26 cellular contexts compared by ENCODE assay signal in the genomic region with DNA sequence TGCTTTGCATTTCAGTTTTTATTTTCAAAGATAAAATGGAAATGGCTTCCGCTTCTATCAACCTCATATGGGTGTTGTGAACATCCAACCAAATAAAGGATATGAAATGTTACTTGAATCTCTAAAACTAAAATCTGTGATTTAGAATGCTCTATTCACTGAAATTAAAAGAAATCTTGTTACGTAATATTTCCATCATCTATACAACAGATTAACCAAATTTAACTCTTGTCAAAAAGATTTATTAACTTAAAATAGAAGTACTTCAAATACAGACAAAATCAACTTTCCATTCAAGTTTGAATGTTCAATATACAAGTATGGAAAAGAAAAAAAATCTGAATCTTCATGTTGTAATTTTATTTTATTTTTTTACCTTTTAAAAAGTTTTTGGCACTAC. TPM values are rescaled to one million over a fixed set of nuclear protein-coding genes. Genes with fewer than 3 reads are reported as not detected.
DNase-seq lines count a peak whose midpoint lies in the region; ATAC-seq, FAIRE-seq and TF ChIP-seq lines count a peak whose summit lies in the region.
"Had no signal": no experiment of that assay in that cellular context is flagged by ENCODE, and none has a peak within 500 bp of the region (broad histone marks: within the 10 kb centered on the region; RNA-seq: fewer than 3 reads in every experiment).

No MANE protein-coding gene starts in this region.

- TF ChIP-seq CTCF in HL-60 (IDR thresholded peaks at IDR 0.05; ENCODE audit: insufficient read depth, low read length): no peak
- TF ChIP-seq CTCF in pancreas (IDR thresholded peaks at IDR 0.05): no peak
- no peak for TF ChIP-seq CTCF in type B pancreatic cell (conservative IDR thresholded peaks at IDR 0.05)

- DNase-seq in activated T-cell treated with anti-CD3 and anti-CD28 coated beads, Interleukin-2, amount 50 U/mL, for 72 hours: no peak
- DNase-seq in activated T-cell treated with anti-CD3 and anti-CD28 coated beads, Interleukin-2, amount 50 U/mL, for 48 hours: no peak
- no peak for DNase-seq in HL-60 (ENCODE audit: low read depth in 1 of 2, low spot score in 1 of 2)
- DNase-seq in activated T-helper 2 cell treated with anti-CD3 and anti-CD28 coated beads, Interferon-gamma antibody, Interleukin-2, Interleukin-4, amounts not matched to agents 10 μg/mL and 5 μg/mL and 100 μg/mL, durations not matched to agents 14 hours and 24 hours and 36 hours (ENCODE audit: low spot score): no peak
- DNase-seq in pancreas: no peak
- DNase-seq in activated T-helper 1 cell treated with anti-CD3 and anti-CD28 coated beads, Interleukin-12 subunit alpha, Interleukin-12 subunit beta, Interleukin-2, Interleukin-4 antibody, amounts not matched to agents 30 ng/mL and 10 ng/mL and 1 ng/mL, durations not matched to agents 14 hours and 24 hours and 36 hours (ENCODE audit: low spot score): no peak
- DNase-seq in stimulated activated CD4-positive, alpha-beta T cell treated with anti-CD3 and anti-CD28 coated beads, Interleukin-4, amount 100 ng/mL, for 1 hour: no peak
- DNase-seq in type B pancreatic cell (ENCODE audit: extremely low spot score, unreplicated experiment): no peak
- DNase-seq: activated B cell treated with CpG ODN at 0.5 μM for 24 hours, BE2C, DMS79 treated with DMSO at 0.1 percent for 48 hours, H9, hypothalamus, NCI-H1105 treated with DMSO at 0.1 percent for 48 hours, NCI-H2029, NCI-H748 treated with DMSO at 0.1 percent for 48 hours, SHP77 treated with DMSO at 0.1 percent for 48 hours, sigmoid colon had no signal

- peak; percentile 94 for FAIRE-seq in pancreas (lab: Jason Lieb, UNC)

- peaks cover 8 to 29% of the 10 kb centered on the region in 2 donors for H3K36me3 Mint-ChIP-seq in activated T-cell treated with anti-CD3 and anti-CD28 coated beads, Interleukin-2, amount 50 U/mL, for 72 hours (ENCODE audit: insufficient read depth in 2 of 2)
- peaks cover 66% of the 10 kb centered on the region for H3K36me3 Mint-ChIP-seq in activated T-helper 2 cell treated with anti-CD3 and anti-CD28 coated beads, Interferon-gamma antibody, Interleukin-2, Interleukin-4, amounts not matched to agents 10 μg/mL and 5 μg/mL and 100 μg/mL, durations not matched to agents 14 hours and 24 hours and 36 hours (ENCODE audit: low read depth)
- H3K36me3 Mint-ChIP-seq in activated T-helper 1 cell treated with anti-CD3 and anti-CD28 coated beads, Interleukin-12 subunit alpha, Interleukin-12 subunit beta, Interleukin-2, Interleukin-4 antibody, amounts not matched to agents 30 ng/mL and 10 ng/mL and 1 ng/mL, durations not matched to agents 14 hours and 24 hours and 36 hours (ENCODE audit: low read depth): peaks cover 41% of the 10 kb centered on the region
- peaks cover 16% of the 10 kb centered on the region for H3K36me3 Mint-ChIP-seq in type B pancreatic cell

- H3K4me1 Mint-ChIP-seq in activated T-cell treated with anti-CD3 and anti-CD28 coated beads, Interleukin-2, amount 50 U/mL, for 72 hours (ENCODE audit: low read depth): peaks cover 42% of the 10 kb centered on the region
- peaks cover 39% of the 10 kb centered on the region for H3K4me1 Mint-ChIP-seq in activated T-helper 2 cell treated with anti-CD3 and anti-CD28 coated beads, Interferon-gamma antibody, Interleukin-2, Interleukin-4, amounts not matched to agents 10 μg/mL and 5 μg/mL and 100 μg/mL, durations not matched to agents 14 hours and 24 hours and 36 hours (ENCODE audit: low read depth)
- H3K4me1 Mint-ChIP-seq in activated T-helper 1 cell treated with anti-CD3 and anti-CD28 coated beads, Interleukin-12 subunit alpha, Interleukin-12 subunit beta, Interleukin-2, Interleukin-4 antibody, amounts not matched to agents 30 ng/mL and 10 ng/mL and 1 ng/mL, durations not matched to agents 14 hours and 24 hours and 36 hours (ENCODE audit: low read depth): peaks cover 50% of the 10 kb centered on the region
- H3K4me1 Mint-ChIP-seq in type B pancreatic cell (ENCODE audit: unreplicated experiment): peaks cover 4% of the 10 kb centered on the region

- no peak overlapping the region for H3K4me3 Mint-ChIP-seq in activated T-cell treated with anti-CD3 and anti-CD28 coated beads, Interleukin-2, amount 50 U/mL, for 72 hours
- no peak overlapping the region for H3K4me3 Mint-ChIP-seq in activated T-helper 2 cell treated with anti-CD3 and anti-CD28 coated beads, Interferon-gamma antibody, Interleukin-2, Interleukin-4, amounts not matched to agents 10 μg/mL and 5 μg/mL and 100 μg/mL, durations not matched to agents 14 hours and 24 hours and 36 hours (ENCODE audit: low read depth)
- no peak overlapping the region for H3K4me3 Mint-ChIP-seq in activated T-helper 1 cell treated with anti-CD3 and anti-CD28 coated beads, Interleukin-12 subunit alpha, Interleukin-12 subunit beta, Interleukin-2, Interleukin-4 antibody, amounts not matched to agents 30 ng/mL and 10 ng/mL and 1 ng/mL, durations not matched to agents 14 hours and 24 hours and 36 hours
- no peak overlapping the region for H3K4me3 Mint-ChIP-seq in type B pancreatic cell
- H3K4me3 Mint-ChIP-seq: activated B cell treated with CpG ODN at 0.5 μM for 24 hours, H9 had no signal

- peaks cover 0 to 25% (median 0%) of the 10 kb centered on the region in 3 donors for H3K36me3 ChIP-seq in pancreas
- H3K36me3 ChIP-seq: BE2C, prostate gland had no signal

- intact Hi-C loops in activated T-helper 2 cell treated with anti-CD3 and anti-CD28 coated beads, Interferon-gamma antibody, Interleukin-2, Interleukin-4, amounts not matched to agents 10 μg/mL and 5 μg/mL and 100 μg/mL, durations not matched to agents 14 hours and 24 hours and 36 hours (cut with micrococcal nuclease): loop anchor here (5.0 to 10.0 kb wide), 2 partner anchors 102 to 129 kb away; partner anchors contain the start of gene TUT4
- intact Hi-C loops in pancreas (cut with DNase I): no loop called here
- intact Hi-C loops in activated T-helper 1 cell treated with anti-CD3 and anti-CD28 coated beads, Interleukin-12 subunit alpha, Interleukin-12 subunit beta, Interleukin-2, Interleukin-4 antibody, amounts not matched to agents 30 ng/mL and 10 ng/mL and 1 ng/mL, durations not matched to agents 14 hours and 24 hours and 36 hours (cut with micrococcal nuclease): loop anchor here (5.0 kb wide), 2 partner anchors 56 to 129 kb away; partner anchors contain the start of genes CC2D1B and TUT4

- H3K9me3 Mint-ChIP-seq in activated T-cell treated with anti-CD3 and anti-CD28 coated beads, Interleukin-2, amount 50 U/mL, for 72 hours: no peaks in the 10 kb centered on the region
- H3K9me3 Mint-ChIP-seq in activated T-helper 2 cell treated with anti-CD3 and anti-CD28 coated beads, Interferon-gamma antibody, Interleukin-2, Interleukin-4, amounts not matched to agents 10 μg/mL and 5 μg/mL and 100 μg/mL, durations not matched to agents 14 hours and 24 hours and 36 hours: no peaks in the 10 kb centered on the region
- H3K9me3 Mint-ChIP-seq in activated T-helper 1 cell treated with anti-CD3 and anti-CD28 coated beads, Interleukin-12 subunit alpha, Interleukin-12 subunit beta, Interleukin-2, Interleukin-4 antibody, amounts not matched to agents 30 ng/mL and 10 ng/mL and 1 ng/mL, durations not matched to agents 14 hours and 24 hours and 36 hours: no peaks in the 10 kb centered on the region
- H3K9me3 Mint-ChIP-seq in type B pancreatic cell: no peaks in the 10 kb centered on the region
- H3K9me3 Mint-ChIP-seq: activated B cell treated with CpG ODN at 0.5 μM for 24 hours; activated T-cell treated with anti-CD3 and anti-CD28 coated beads, Interleukin-2, amount 50 U/mL, for 4 hours; H9; IgD-negative memory B cell had no signal

- H3K27ac Mint-ChIP-seq in activated T-cell treated with anti-CD3 and anti-CD28 coated beads, Interleukin-2, amount 50 U/mL, for 72 hours: peak overlapping the region; percentile 87
- peak overlapping the region; percentile 33 for H3K27ac Mint-ChIP-seq in activated T-helper 2 cell treated with anti-CD3 and anti-CD28 coated beads, Interferon-gamma antibody, Interleukin-2, Interleukin-4, amounts not matched to agents 10 μg/mL and 5 μg/mL and 100 μg/mL, durations not matched to agents 14 hours and 24 hours and 36 hours
- no peak overlapping the region for H3K27ac Mint-ChIP-seq in activated T-helper 1 cell treated with anti-CD3 and anti-CD28 coated beads, Interleukin-12 subunit alpha, Interleukin-12 subunit beta, Interleukin-2, Interleukin-4 antibody, amounts not matched to agents 30 ng/mL and 10 ng/mL and 1 ng/mL, durations not matched to agents 14 hours and 24 hours and 36 hours
- no peak overlapping the region for H3K27ac Mint-ChIP-seq in type B pancreatic cell

- H3K27ac ChIP-seq in HL-60 (replicated peaks) (peak overlapping the region; percentile 62; the same call in 1 of the 2 replicates), pancreas (no peak overlapping the region)
- H3K27ac ChIP-seq: body of pancreas, prostate gland, sigmoid colon, thoracic aorta had no signal

- no peak for ATAC-seq in activated T-cell treated with anti-CD3 and anti-CD28 coated beads, Interleukin-2, amount 50 U/mL, for 72 hours (replicated peaks in 1 of 2)
- ATAC-seq in pancreas: no peak
- ATAC-seq: body of pancreas, left lobe of liver had no signal

- no peaks in the 10 kb centered on the region for H3K27me3 ChIP-seq in HL-60 (ENCODE audit: insufficient read depth, poor library complexity, severe bottlenecking)
- H3K27me3 ChIP-seq in pancreas: no peaks in the 10 kb centered on the region
- H3K27me3 ChIP-seq: BE2C, body of pancreas, neutrophil, Peyer's patch, sigmoid colon had no signal

- no peak overlapping the region for H3K4me3 ChIP-seq in HL-60 (replicated peaks; ENCODE audit: insufficient read depth, low read length)
- H3K4me3 ChIP-seq in pancreas: no peak overlapping the region
- H3K4me3 ChIP-seq: body of pancreas, Peyer's patch, prostate gland, sigmoid colon, thoracic aorta had no signal

- no peaks in the 10 kb centered on the region for H3K27me3 Mint-ChIP-seq in activated T-cell treated with anti-CD3 and anti-CD28 coated beads, Interleukin-2, amount 50 U/mL, for 72 hours (ENCODE audit: low read depth)
- H3K27me3 Mint-ChIP-seq in activated T-helper 2 cell treated with anti-CD3 and anti-CD28 coated beads, Interferon-gamma antibody, Interleukin-2, Interleukin-4, amounts not matched to agents 10 μg/mL and 5 μg/mL and 100 μg/mL, durations not matched to agents 14 hours and 24 hours and 36 hours (ENCODE audit: low read depth): no peaks in the 10 kb centered on the region
- H3K27me3 Mint-ChIP-seq in activated T-helper 1 cell treated with anti-CD3 and anti-CD28 coated beads, Interleukin-12 subunit alpha, Interleukin-12 subunit beta, Interleukin-2, Interleukin-4 antibody, amounts not matched to agents 30 ng/mL and 10 ng/mL and 1 ng/mL, durations not matched to agents 14 hours and 24 hours and 36 hours (ENCODE audit: insufficient read depth): no peaks in the 10 kb centered on the region
- no peaks in the 10 kb centered on the region for H3K27me3 Mint-ChIP-seq in type B pancreatic cell
- H3K27me3 Mint-ChIP-seq: activated B cell treated with CpG ODN at 0.5 μM for 24 hours, IgD-negative memory B cell had no signal

- H3K4me1 ChIP-seq in pancreas: no peaks in the 10 kb centered on the region
- H3K4me1 ChIP-seq: BE2C, body of pancreas, prostate gland, sigmoid colon had no signal

- WGBS in pancreas, 2 donors: 96 to 98% methylated on average over 2 of the region's 2 CpGs

- H3K9me3 ChIP-seq in pancreas: no peaks in the 10 kb centered on the region
- H3K9me3 ChIP-seq: BE2C, body of pancreas, neutrophil, Peyer's patch, prostate gland, sigmoid colon, thoracic aorta had no signal

RNA-seq across cellular contexts. Expression of gene PRPF38A, which starts 18.7 kb away (rescaled TPM):
- total RNA-seq in activated T-cell treated with anti-CD3 and anti-CD28 coated beads, Interleukin-2, amount 50 U/mL, for 72 hours: 10 to 100 TPM; 80.5 to 91.8 TPM
- 96.6 and 98.1 TPM in 2 replicates for total RNA-seq in activated T-helper 2 cell treated with anti-CD3 and anti-CD28 coated beads, Interferon-gamma antibody, Interleukin-2, Interleukin-4, amounts not matched to agents 10 μg/mL and 5 μg/mL and 100 μg/mL, durations not matched to agents 14 hours and 24 hours and 36 hours
- total RNA-seq in pancreas (10 to 100 TPM; 12.3 to 25.6 (median 19.0) TPM), type B pancreatic cell (ENCODE audit: low replicate concordance) (55.6 and 70.7 TPM in 2 replicates)
- 10 to 100 TPM in 1 of 2 donors, 1 to 10 TPM in 1; 7.8 to 12.3 TPM for polyA plus RNA-seq in pancreas
- 103 and 105 TPM in 2 replicates for total RNA-seq in activated T-helper 1 cell treated with anti-CD3 and anti-CD28 coated beads, Interleukin-12 subunit alpha, Interleukin-12 subunit beta, Interleukin-2, Interleukin-4 antibody, amounts not matched to agents 30 ng/mL and 10 ng/mL and 1 ng/mL, durations not matched to agents 14 hours and 24 hours and 36 hours

RNA-seq across cellular contexts. Expression of gene ORC1, which starts 18.8 kb away (rescaled TPM):
- 10 to 100 TPM; 37.1 to 43.5 TPM for total RNA-seq in activated T-cell treated with anti-CD3 and anti-CD28 coated beads, Interleukin-2, amount 50 U/mL, for 72 hours
- total RNA-seq in activated T-helper 2 cell treated with anti-CD3 and anti-CD28 coated beads, Interferon-gamma antibody, Interleukin-2, Interleukin-4, amounts not matched to agents 10 μg/mL and 5 μg/mL and 100 μg/mL, durations not matched to agents 14 hours and 24 hours and 36 hours: 36.2 and 38.9 TPM in 2 replicates
- total RNA-seq in pancreas: under 1 TPM; 0.09 to 0.43 (median 0.29) TPM
- under 1 TPM; 0.27 to 0.68 TPM for polyA plus RNA-seq in pancreas
- total RNA-seq in activated T-helper 1 cell treated with anti-CD3 and anti-CD28 coated beads, Interleukin-12 subunit alpha, Interleukin-12 subunit beta, Interleukin-2, Interleukin-4 antibody, amounts not matched to agents 30 ng/mL and 10 ng/mL and 1 ng/mL, durations not matched to agents 14 hours and 24 hours and 36 hours: 39.6 and 40.3 TPM in 2 replicates
- 6.5 and 14.8 TPM in 2 replicates for total RNA-seq in type B pancreatic cell (ENCODE audit: low replicate concordance)

RNA-seq across cellular contexts. Expression of gene CC2D1B, which starts 57.0 kb away (rescaled TPM):
- total RNA-seq in activated T-cell treated with anti-CD3 and anti-CD28 coated beads, Interleukin-2, amount 50 U/mL, for 72 hours: 10 to 100 TPM; 32.7 to 33.1 TPM
- 36.0 and 38.1 TPM in 2 replicates for total RNA-seq in activated T-helper 2 cell treated with anti-CD3 and anti-CD28 coated beads, Interferon-gamma antibody, Interleukin-2, Interleukin-4, amounts not matched to agents 10 μg/mL and 5 μg/mL and 100 μg/mL, durations not matched to agents 14 hours and 24 hours and 36 hours
- total RNA-seq in pancreas (10 to 100 TPM; 13.3 to 22.3 (median 14.1) TPM), type B pancreatic cell (ENCODE audit: low replicate concordance) (33.7 and 35.9 TPM in 2 replicates)
- polyA plus RNA-seq in pancreas: 10 to 100 TPM; 18.4 to 21.3 TPM
- total RNA-seq in activated T-helper 1 cell treated with anti-CD3 and anti-CD28 coated beads, Interleukin-12 subunit alpha, Interleukin-12 subunit beta, Interleukin-2, Interleukin-4 antibody, amounts not matched to agents 30 ng/mL and 10 ng/mL and 1 ng/mL, durations not matched to agents 14 hours and 24 hours and 36 hours: 40.5 and 42.3 TPM in 2 replicates

Comparison
In these comparisons a context has a peak if more than half of its experiments do, and no peak if none do; other contexts are left out.
1. H3K27ac Mint-ChIP-seq: peak in activated T-cell treated with anti-CD3 and anti-CD28 coated beads, Interleukin-2, amount 50 U/mL, for 72 hours (single experiment) and activated T-helper 2 cell treated with anti-CD3 and anti-CD28 coated beads, Interferon-gamma antibody, Interleukin-2, Interleukin-4, amounts not matched to agents 10 μg/mL and 5 μg/mL and 100 μg/mL, durations not matched to agents 14 hours and 24 hours and 36 hours (single experiment); none in activated T-helper 1 cell treated with anti-CD3 and anti-CD28 coated beads, Interleukin-12 subunit alpha, Interleukin-12 subunit beta, Interleukin-2, Interleukin-4 antibody, amounts not matched to agents 30 ng/mL and 10 ng/mL and 1 ng/mL, durations not matched to agents 14 hours and 24 hours and 36 hours (single experiment) and type B pancreatic cell (single experiment).
2. intact Hi-C loops: an anchor here in activated T-helper 2 cell treated with anti-CD3 and anti-CD28 coated beads, Interferon-gamma antibody, Interleukin-2, Interleukin-4, amounts not matched to agents 10 μg/mL and 5 μg/mL and 100 μg/mL, durations not matched to agents 14 hours and 24 hours and 36 hours (5.0 to 10.0 kb wide) and activated T-helper 1 cell treated with anti-CD3 and anti-CD28 coated beads, Interleukin-12 subunit alpha, Interleukin-12 subunit beta, Interleukin-2, Interleukin-4 antibody, amounts not matched to agents 30 ng/mL and 10 ng/mL and 1 ng/mL, durations not matched to agents 14 hours and 24 hours and 36 hours (5.0 kb wide); none called in pancreas.